ENCODE assay signal across 8 cellular contexts in the genomic region with DNA sequence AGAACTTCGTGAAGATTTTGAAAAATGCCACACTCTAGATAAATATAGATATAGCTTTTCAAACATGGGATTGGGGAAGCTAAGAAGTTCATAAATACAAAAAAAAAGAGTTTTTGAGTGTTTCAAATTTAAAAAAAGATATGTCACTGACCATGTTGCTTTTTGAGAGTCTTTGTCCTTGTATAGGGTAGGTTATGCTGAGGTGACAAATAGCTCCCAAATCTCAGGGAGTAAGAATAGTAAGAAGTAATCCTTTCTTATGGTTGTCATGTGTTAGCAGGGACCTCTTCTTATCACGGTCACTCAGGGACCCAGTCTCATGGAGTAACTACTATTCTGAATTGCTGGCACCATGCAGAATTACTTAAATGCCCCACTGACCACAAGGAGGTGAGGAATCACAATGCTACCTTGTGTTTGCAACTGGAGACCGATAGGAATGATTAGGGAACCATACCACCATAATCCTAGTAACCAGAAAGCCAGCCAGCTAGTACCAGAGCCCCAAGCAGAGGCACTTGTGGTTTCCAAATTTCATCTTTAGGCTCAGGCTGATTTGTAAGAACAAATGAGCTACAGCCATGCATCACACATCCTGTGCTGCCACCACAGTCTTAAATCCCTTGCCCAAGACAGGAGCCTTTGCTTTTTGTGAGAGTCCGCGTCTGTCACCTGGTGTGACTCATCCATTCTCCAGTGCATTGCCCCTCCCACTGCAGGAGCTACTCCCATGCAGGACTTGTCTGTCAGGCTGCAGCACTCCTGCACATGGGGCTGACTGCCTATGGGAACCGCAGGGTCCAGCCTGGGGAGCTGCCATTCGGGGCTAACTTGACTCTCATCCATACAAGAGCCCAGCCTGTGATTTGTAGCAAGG. TPM values are rescaled to one million over a fixed set of nuclear protein-coding genes. Genes with fewer than 3 reads are reported as not detected.
DNase-seq lines count a peak whose midpoint lies in the region; ATAC-seq, FAIRE-seq and TF ChIP-seq lines count a peak whose summit lies in the region.

No MANE protein-coding gene starts in this region.

- peak; percentile 87 for ATAC-seq in DND-41 (ENCODE audit: insufficient read depth, low read depth)
- no peak for ATAC-seq in GM19397 (IDR thresholded peaks at IDR 0.05; ENCODE audit: unreplicated experiment)

- TF ChIP-seq CTCF in DND-41 (IDR thresholded peaks at IDR 0.05; ENCODE audit: borderline replicate concordance, extremely low read depth, low read length, poor library complexity, severe bottlenecking) (no peak), keratinocyte (optimal IDR thresholded peaks at IDR 0.05 in 1 of 3, IDR thresholded peaks at IDR 0.05 in 1 of 3, conservative IDR thresholded peaks at IDR 0.05 in 1 of 3; ENCODE audit: extremely low read depth in 1 of 3, insufficient read depth in 2 of 3, low read length in 3 of 3) (no peak), GM13977 (IDR thresholded peaks at IDR 0.05; ENCODE audit: extremely low read depth, insufficient read depth, missing control alignments) (no peak)

- H3K27me3 ChIP-seq in DND-41 (ENCODE audit: insufficient read depth, low read length, poor library complexity) (peaks cover 2% of the 10 kb centered on the region), keratinocyte (ENCODE audit: control insufficient read depth, extremely low read depth, insufficient read depth, low read length) (no peaks in the 10 kb centered on the region)

- H3K36me3 ChIP-seq in DND-41 (ENCODE audit: insufficient read depth, low read length): no peaks in the 10 kb centered on the region
- H3K36me3 ChIP-seq in keratinocyte (ENCODE audit: control insufficient read depth in 2 of 2, extremely low read depth in 1 of 2, insufficient read depth in 2 of 2, low read length in 2 of 2): no peaks in the 10 kb centered on the region

- peak; percentile 94 for FAIRE-seq in keratinocyte (lab: Jason Lieb, UNC)

- H3K27ac ChIP-seq in DND-41 (ENCODE audit: low read length): no peak overlapping the region
- H3K27ac ChIP-seq in keratinocyte (ENCODE audit: control insufficient read depth, insufficient read depth, low read length): no peak overlapping the region

- H2AFZ ChIP-seq in DND-41 (ENCODE audit: low read depth, low read length) (no peak overlapping the region), keratinocyte (ENCODE audit: control insufficient read depth, low read length) (no peak overlapping the region)

- H4K20me1 ChIP-seq in DND-41 (ENCODE audit: insufficient read depth, low read length) (no peaks in the 10 kb centered on the region), keratinocyte (ENCODE audit: control insufficient read depth, extremely low read depth, insufficient read depth, low read length) (no peaks in the 10 kb centered on the region)

- DNase-seq in DND-41 (peak; percentile 27), HS-5 (ENCODE audit: low read depth) (peak; percentile 49), keratinocyte (ENCODE audit: low read depth, low spot score) (peak; percentile 75), NCI-H1694 treated with DMSO at 0.1 percent for 48 hours (lab: John Stamatoyannopoulos, UW) (no peak), C1 segment of cervical spinal cord (lab: John Stamatoyannopoulos, UW) (no peak), GM13977 (ENCODE audit: low spot score) (no peak)
- peak; percentile 25 for DNase-seq in activated CD8-positive, alpha-beta memory T cell treated with anti-CD3 and anti-CD28 coated beads, Interleukin-2, amount 50 U/mL, for 4 hours

- H3K4me3 ChIP-seq in DND-41 (ENCODE audit: low read depth in 1 of 2, low read length in 2 of 2): no peak overlapping the region
- no peak overlapping the region for H3K4me3 ChIP-seq in keratinocyte (ENCODE audit: control insufficient read depth in 2 of 3, extremely low read depth in 1 of 3, insufficient read depth in 2 of 3, low read depth in 1 of 3, low read length in 3 of 3)

- in situ Hi-C loops in GM13977 (cut with MboI; ENCODE audit: low pct_unique_long_range_greater_than_20kb, low sequenced_read_pairs, unreplicated experiment): no loop called here

- H3K4me2 ChIP-seq in DND-41 (ENCODE audit: insufficient read depth, low read length) (no peak overlapping the region), keratinocyte (ENCODE audit: control insufficient read depth, extremely low read depth, insufficient read depth, low read depth, low read length) (no peak overlapping the region)

- H3K79me2 ChIP-seq in DND-41 (ENCODE audit: insufficient read depth, low read length) (no peaks in the 10 kb centered on the region), keratinocyte (ENCODE audit: control insufficient read depth, insufficient read depth, low read length) (no peaks in the 10 kb centered on the region)

- H3K9ac ChIP-seq in DND-41 (ENCODE audit: low read depth, low read length) (no peak overlapping the region), keratinocyte (ENCODE audit: control insufficient read depth, extremely low read depth, insufficient read depth, low read length) (no peak overlapping the region)

- no peaks in the 10 kb centered on the region for H3K9me1 ChIP-seq in keratinocyte (ENCODE audit: control insufficient read depth, extremely low read depth, insufficient read depth, low read length)

- dilution Hi-C loops in keratinocyte (cut with MboI; ENCODE audit: extremely low pct_ligation_motif_present, low sequenced_read_pairs): no loop called here

- H3K4me1 ChIP-seq in DND-41 (ENCODE audit: insufficient read depth, low read length): peaks cover 2% of the 10 kb centered on the region; the same call in 1 of the 2 replicates
- peaks cover 20% of the 10 kb centered on the region for H3K4me1 ChIP-seq in keratinocyte (ENCODE audit: control insufficient read depth, extremely low read depth, insufficient read depth, low read length)

- H3K9me3 ChIP-seq in DND-41 (ENCODE audit: insufficient read depth, low read length, severe bottlenecking) (no peaks in the 10 kb centered on the region), keratinocyte (ENCODE audit: control insufficient read depth, low read depth, low read length) (no peaks in the 10 kb centered on the region)

RNA-seq across cellular contexts. Expression of gene ADGRF4, which starts 42.4 kb away (rescaled TPM):
- polyA plus RNA-seq in keratinocyte: 21.4 to 41.8 TPM (median 30.2 TPM) in 3 replicates
- polyA plus RNA-seq in keratinocyte (2011; ENCODE audit: low read depth): 9.2 TPM
- 14.8 and 29.6 TPM in 2 replicates for polyA plus RNA-seq in keratinocyte (2011; cell fraction: cytosol; rRNA removed)
- polyA plus RNA-seq in keratinocyte (2011; cell fraction: nucleus; rRNA removed): 54.8 and 63.6 TPM in 2 replicates
- polyA plus RNA-seq in keratinocyte (2012; ENCODE audit: low replicate concordance): 12.9 and 28.3 TPM in 2 replicates
- polyA minus RNA-seq in keratinocyte: 7.8 to 41.8 TPM (median 36.4 TPM) in 3 replicates
- polyA minus RNA-seq in keratinocyte (2011; cell fraction: cytosol; rRNA and poly(A)+ RNA removed): 12.9 TPM
- 33.9 and 55.4 TPM in 2 replicates for polyA minus RNA-seq in keratinocyte (2011; cell fraction: nucleus; rRNA and poly(A)+ RNA removed)

Comparison
In these comparisons a context has a peak if more than half of its experiments do, and no peak if none do; other contexts are left out.
1. DNase-seq: peak in DND-41 (single experiment), HS-5 (single experiment), activated CD8-positive, alpha-beta memory T cell treated with anti-CD3 and anti-CD28 coated beads, Interleukin-2, amount 50 U/mL, for 4 hours (single experiment) and keratinocyte (single experiment); none in NCI-H1694 treated with DMSO at 0.1 percent for 48 hours (single experiment), C1 segment of cervical spinal cord (0 of 14) and GM13977 (single experiment).